1 cellular context compared by ENCODE assay signal in genomic region chr11:65537620-65538231, GRCh38.
TF ChIP-seq lines count a peak whose summit lies in the region.

No MANE protein-coding gene starts in this region.

TF ChIP-seq in GM23338, 12 proteins besides CTCF, POLR2A, EP300 and RAD21 (continued from another document):
- no peak for TF ChIP-seq EZH2 (IDR thresholded peaks at IDR 0.05; ENCODE audit: low read depth, unreplicated experiment)
- no peak for TF ChIP-seq CREB1 (CRISPR knock-in tag; IDR thresholded peaks at IDR 0.05; ENCODE audit: low read depth)
- TF ChIP-seq ZNF462 (CRISPR knock-in tag; IDR thresholded peaks at IDR 0.05), result no peak
